In the genomic region with DNA sequence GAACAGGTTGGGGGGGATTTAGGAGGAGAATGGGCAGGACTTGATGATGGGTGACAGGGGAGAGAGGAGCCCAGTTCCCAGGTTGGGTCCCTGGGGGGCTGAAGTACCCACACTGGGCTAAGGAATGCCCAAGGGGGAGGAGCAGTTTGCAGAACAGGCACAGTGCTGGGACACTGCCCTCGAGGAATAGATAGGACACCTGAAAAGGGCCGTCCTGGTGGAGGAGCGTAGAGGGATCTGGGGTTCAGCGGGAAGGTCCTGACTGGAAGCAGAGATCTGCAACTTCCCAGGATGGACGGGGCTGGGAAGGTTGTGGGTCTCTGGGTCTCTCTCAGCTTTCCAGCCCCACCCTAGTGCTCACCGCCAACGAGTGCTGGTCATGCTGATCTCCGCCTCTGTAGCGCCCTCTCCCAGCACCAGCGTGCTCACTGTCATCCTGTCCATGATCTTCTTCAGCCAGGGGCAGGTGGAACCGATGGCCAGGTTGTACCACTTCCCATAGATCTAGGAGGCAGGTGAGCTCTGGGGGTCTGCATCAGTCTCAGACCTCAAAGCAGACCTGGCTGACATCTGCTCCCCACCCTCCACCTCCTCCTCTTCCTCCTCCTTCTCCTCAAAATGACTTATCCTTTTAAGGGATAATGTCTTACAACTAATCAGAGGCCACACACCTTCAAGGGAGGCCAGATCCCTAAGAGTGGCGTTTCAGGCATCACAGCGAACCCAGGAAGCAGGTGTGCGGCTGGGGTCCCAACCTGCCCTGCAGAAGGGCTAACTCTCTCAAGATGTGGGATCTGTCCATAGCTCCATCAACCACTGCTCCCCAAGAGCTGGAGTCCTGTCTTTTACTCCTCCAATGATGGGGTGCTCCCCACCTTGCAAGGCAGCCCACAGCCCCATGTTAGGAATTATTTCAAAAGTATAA, we compare ENCODE assay signal across 17 cellular contexts. TPM values are rescaled to one million over a fixed set of nuclear protein-coding genes. Genes with fewer than 3 reads are reported as not detected.
DNase-seq lines count a peak whose midpoint lies in the region; ATAC-seq and TF ChIP-seq lines count a peak whose summit lies in the region.
"Had no signal": no experiment of that assay in that cellular context is flagged by ENCODE, and none has a peak within 500 bp of the region (broad histone marks: within the 10 kb centered on the region; RNA-seq: fewer than 3 reads in every experiment).

No MANE protein-coding gene starts in this region.

- H3K9me3 ChIP-seq in neuronal stem cell (replicated peaks in 1 of 2; ENCODE audit: control insufficient read depth in 2 of 2, insufficient read depth in 1 of 2, low read depth in 1 of 2, low read length in 2 of 2) = no peaks in the 10 kb centered on the region
- H3K9me3 ChIP-seq: SJCRH30 had no signal

- ATAC-seq in activated CD8-positive, alpha-beta memory T cell treated with anti-CD3 and anti-CD28 coated beads, Interleukin-2, amount 10 ng/mL, durations not matched to agents 7 days and 5 days = no peak
- no peak for ATAC-seq in HG03571 (IDR thresholded peaks at IDR 0.05; ENCODE audit: unreplicated experiment)
- ATAC-seq in stimulated activated naive B cell treated with anti-CD40 and anti-IgM and Interleukin-4, amounts not matched to agents 10 μg/mL and 1 μg/mL and 100 μg/mL, for 72 hours (replicated peaks) = no peak

- no peak overlapping the region for H2BK15ac ChIP-seq in neuronal stem cell (ENCODE audit: low read length)

- H3K36me3 Mint-ChIP-seq in chondrocyte (ENCODE audit: low read depth) = peaks cover 1% of the 10 kb centered on the region
- no peaks in the 10 kb centered on the region for H3K36me3 Mint-ChIP-seq in activated CD8-positive, alpha-beta memory T cell treated with anti-CD3 and anti-CD28 coated beads, Interleukin-2, amount 10 ng/mL, durations not matched to agents 7 days and 5 days
- H3K36me3 Mint-ChIP-seq in stimulated activated naive B cell treated with anti-CD40 and anti-IgM and Interleukin-4, amounts not matched to agents 10 μg/mL and 1 μg/mL and 100 μg/mL, for 72 hours = no peaks in the 10 kb centered on the region
- H3K36me3 Mint-ChIP-seq: CD14-positive monocyte had no signal

- H3K79me1 ChIP-seq in neuronal stem cell (ENCODE audit: low read depth, low read length) = no peaks in the 10 kb centered on the region

- H2AK5ac ChIP-seq in neuronal stem cell (ENCODE audit: low read depth, low read length) = no peak overlapping the region

- no peak overlapping the region for H2BK12ac ChIP-seq in neuronal stem cell (ENCODE audit: low read length)

- H3K4me3 Mint-ChIP-seq in chondrocyte (ENCODE audit: unreplicated experiment) = no peak overlapping the region
- H3K4me3 Mint-ChIP-seq in activated CD8-positive, alpha-beta memory T cell treated with anti-CD3 and anti-CD28 coated beads, Interleukin-2, amount 10 ng/mL, durations not matched to agents 7 days and 5 days = no peak overlapping the region
- H3K4me3 Mint-ChIP-seq in stimulated activated naive B cell treated with anti-CD40 and anti-IgM and Interleukin-4, amounts not matched to agents 10 μg/mL and 1 μg/mL and 100 μg/mL, for 72 hours = no peak overlapping the region

- H2BK120ac ChIP-seq in neuronal stem cell (ENCODE audit: low read depth, low read length) = no peak overlapping the region

- H3K4me2 ChIP-seq in neuronal stem cell (ENCODE audit: insufficient read depth, low read length, poor library complexity, severe bottlenecking) = no peak overlapping the region

- H3K4me1 Mint-ChIP-seq in chondrocyte (ENCODE audit: low read depth) = no peaks in the 10 kb centered on the region
- H3K4me1 Mint-ChIP-seq in activated CD8-positive, alpha-beta memory T cell treated with anti-CD3 and anti-CD28 coated beads, Interleukin-2, amount 10 ng/mL, durations not matched to agents 7 days and 5 days = no peaks in the 10 kb centered on the region
- no peaks in the 10 kb centered on the region for H3K4me1 Mint-ChIP-seq in stimulated activated naive B cell treated with anti-CD40 and anti-IgM and Interleukin-4, amounts not matched to agents 10 μg/mL and 1 μg/mL and 100 μg/mL, for 72 hours
- H3K4me1 Mint-ChIP-seq: CD14-positive monocyte had no signal

- no peak overlapping the region for H2BK5ac ChIP-seq in neuronal stem cell (ENCODE audit: low read length)

- H3K27me3 ChIP-seq in neuronal stem cell (ENCODE audit: control insufficient read depth in 3 of 3, insufficient read depth in 3 of 3, low read depth in 1 of 3, low read length in 3 of 3) = no peaks in the 10 kb centered on the region

- no peaks in the 10 kb centered on the region for H3K36me3 ChIP-seq in neuronal stem cell (replicated peaks in 1 of 2; ENCODE audit: control insufficient read depth in 2 of 2, insufficient read depth in 2 of 2, low read length in 2 of 2)
- H3K36me3 ChIP-seq: SJCRH30 had no signal

- H4K8ac ChIP-seq in neuronal stem cell (ENCODE audit: low read depth, low read length) = no peak overlapping the region

- CTCF ChIA-PET in activated CD8-positive, alpha-beta memory T cell treated with anti-CD3 and anti-CD28 coated beads, Interleukin-2, amount 10 ng/mL, durations not matched to agents 7 days and 5 days (lab: Charles Lee) = no interaction called here

- peaks cover 41% of the 10 kb centered on the region for H3K27me3 Mint-ChIP-seq in chondrocyte (ENCODE audit: low read depth)
- H3K27me3 Mint-ChIP-seq in activated CD8-positive, alpha-beta memory T cell treated with anti-CD3 and anti-CD28 coated beads, Interleukin-2, amount 10 ng/mL, durations not matched to agents 7 days and 5 days = peaks cover 7% of the 10 kb centered on the region
- peaks cover 23 to 31% of the 10 kb centered on the region in 2 donors for H3K27me3 Mint-ChIP-seq in stimulated activated naive B cell treated with anti-CD40 and anti-IgM and Interleukin-4, amounts not matched to agents 10 μg/mL and 1 μg/mL and 100 μg/mL, for 72 hours

- H3K27ac Mint-ChIP-seq in chondrocyte (ENCODE audit: unreplicated experiment) = no peak overlapping the region
- H3K27ac Mint-ChIP-seq in activated CD8-positive, alpha-beta memory T cell treated with anti-CD3 and anti-CD28 coated beads, Interleukin-2, amount 10 ng/mL, durations not matched to agents 7 days and 5 days = no peak overlapping the region
- no peak overlapping the region for H3K27ac Mint-ChIP-seq in stimulated activated naive B cell treated with anti-CD40 and anti-IgM and Interleukin-4, amounts not matched to agents 10 μg/mL and 1 μg/mL and 100 μg/mL, for 72 hours

- H3K27ac ChIP-seq in neuronal stem cell (replicated peaks; ENCODE audit: low read length) = no peak overlapping the region
- H3K27ac ChIP-seq: SJCRH30 had no signal

- H3K4me3 ChIP-seq in neuronal stem cell (ENCODE audit: low read length in 2 of 2) = peak overlapping the region in 1 of 2 donors; percentile 42
- H3K4me3 ChIP-seq: SJCRH30 had no signal

- H4K91ac ChIP-seq in neuronal stem cell (ENCODE audit: low read depth, low read length, poor library complexity) = no peak overlapping the region

- H3K14ac ChIP-seq in neuronal stem cell (ENCODE audit: low read length) = peak overlapping the region; percentile 72

- no peak overlapping the region for H3K4ac ChIP-seq in neuronal stem cell (ENCODE audit: low read length)

- peak; percentile 54 for DNase-seq in activated effector memory CD4-positive, alpha-beta T cell treated with anti-CD3 and anti-CD28 coated beads, Interleukin-2, amount 50 U/mL, for 16 hours
- DNase-seq in activated effector memory CD4-positive, alpha-beta T cell treated with Interleukin-2 at 50 U/mL for 16 hours = no peak
- peak; percentile 53 for DNase-seq in chondrocyte (ENCODE audit: low spot score)
- DNase-seq in neuronal stem cell (ENCODE audit: low spot score) = no peak
- no peak for DNase-seq in DMS53 (lab: John Stamatoyannopoulos, UW)
- no peak for DNase-seq in activated CD8-positive, alpha-beta memory T cell treated with anti-CD3 and anti-CD28 coated beads, Interleukin-2, amount 10 ng/mL, durations not matched to agents 7 days and 5 days
- no peak for DNase-seq in stimulated activated naive B cell treated with anti-CD40 and anti-IgM and Interleukin-4, amounts not matched to agents 10 μg/mL and 1 μg/mL and 100 μg/mL, for 72 hours
- DNase-seq: IMR-90, Kasumi-1, MM.1S, NCI-H1105, NCI-H187, NCI-H69, RPMI8226, SJCRH30 had no signal

- no peak for TF ChIP-seq CTCF in chondrocyte (IDR thresholded peaks at IDR 0.05)

- H3K4me1 ChIP-seq in neuronal stem cell (ENCODE audit: control insufficient read depth in 2 of 2, insufficient read depth in 1 of 2, low read depth in 1 of 2, low read length in 2 of 2) = peaks cover 0 to 4% of the 10 kb centered on the region in 2 donors

- no peaks in the 10 kb centered on the region for H3K9me3 Mint-ChIP-seq in chondrocyte (ENCODE audit: low read depth)
- H3K9me3 Mint-ChIP-seq in activated CD8-positive, alpha-beta memory T cell treated with anti-CD3 and anti-CD28 coated beads, Interleukin-2, amount 10 ng/mL, durations not matched to agents 7 days and 5 days (ENCODE audit: low read depth) = no peaks in the 10 kb centered on the region
- no peaks in the 10 kb centered on the region for H3K9me3 Mint-ChIP-seq in stimulated activated naive B cell treated with anti-CD40 and anti-IgM and Interleukin-4, amounts not matched to agents 10 μg/mL and 1 μg/mL and 100 μg/mL, for 72 hours

- H3K18ac ChIP-seq in neuronal stem cell (ENCODE audit: low read length) = peak overlapping the region; percentile 23

- no CpG with 5 or more reads among the region's 14 CpGs for WGBS in neuronal stem cell (ENCODE audit: extremely low coverage in 2 of 2, insufficient read length in 2 of 2, insufficient replicate concordance in 1 of 2), 2 donors

- H3K9ac ChIP-seq in neuronal stem cell (ENCODE audit: low read depth, low read length, poor library complexity) = no peak overlapping the region

- H2AFZ ChIP-seq in neuronal stem cell (ENCODE audit: low read length) = no peak overlapping the region

- H3K23ac ChIP-seq in neuronal stem cell (ENCODE audit: low read depth, low read length, poor library complexity) = no peak overlapping the region

RNA-seq across cellular contexts. Expression of gene AMBP, which starts 1.6 kb away (rescaled TPM):
- not detected in 3 replicates for total RNA-seq in chondrocyte
- 0.06 TPM for polyA plus RNA-seq in neuronal stem cell (2013, experiment 1 of 2)
- 0.11 TPM for polyA plus RNA-seq in neuronal stem cell (2013, experiment 2 of 2)
- not detected for total RNA-seq in activated CD8-positive, alpha-beta memory T cell treated with anti-CD3 and anti-CD28 coated beads, Interleukin-2, amount 10 ng/mL, durations not matched to agents 7 days and 5 days
- total RNA-seq: IMR-90 had no signal
- polyA plus RNA-seq: CD14-positive monocyte, IMR-90 had no signal

RNA-seq across cellular contexts. Expression of gene KIF12, which starts 22.6 kb away (rescaled TPM):
- total RNA-seq in chondrocyte = 0.39 to 1.4 TPM (median 0.70 TPM) in 3 replicates
- 0.18 TPM for polyA plus RNA-seq in neuronal stem cell (2013, experiment 1 of 2)
- 0.22 TPM for polyA plus RNA-seq in neuronal stem cell (2013, experiment 2 of 2)
- not detected for total RNA-seq in activated CD8-positive, alpha-beta memory T cell treated with anti-CD3 and anti-CD28 coated beads, Interleukin-2, amount 10 ng/mL, durations not matched to agents 7 days and 5 days
- total RNA-seq: IMR-90, SJCRH30 had no signal
- polyA plus RNA-seq: CD14-positive monocyte, IMR-90 had no signal

Comparison
In these comparisons a context has a peak if more than half of its experiments do, and no peak if none do; other contexts are left out.
1. DNase-seq: peak in activated effector memory CD4-positive, alpha-beta T cell treated with anti-CD3 and anti-CD28 coated beads, Interleukin-2, amount 50 U/mL, for 16 hours (single experiment) and chondrocyte (single experiment); none in activated effector memory CD4-positive, alpha-beta T cell treated with Interleukin-2 at 50 U/mL for 16 hours (single experiment), neuronal stem cell (single experiment), DMS53 (single experiment), activated CD8-positive, alpha-beta memory T cell treated with anti-CD3 and anti-CD28 coated beads, Interleukin-2, amount 10 ng/mL, durations not matched to agents 7 days and 5 days (single experiment) and stimulated activated naive B cell treated with anti-CD40 and anti-IgM and Interleukin-4, amounts not matched to agents 10 μg/mL and 1 μg/mL and 100 μg/mL, for 72 hours (single experiment).